In the genomic region with DNA sequence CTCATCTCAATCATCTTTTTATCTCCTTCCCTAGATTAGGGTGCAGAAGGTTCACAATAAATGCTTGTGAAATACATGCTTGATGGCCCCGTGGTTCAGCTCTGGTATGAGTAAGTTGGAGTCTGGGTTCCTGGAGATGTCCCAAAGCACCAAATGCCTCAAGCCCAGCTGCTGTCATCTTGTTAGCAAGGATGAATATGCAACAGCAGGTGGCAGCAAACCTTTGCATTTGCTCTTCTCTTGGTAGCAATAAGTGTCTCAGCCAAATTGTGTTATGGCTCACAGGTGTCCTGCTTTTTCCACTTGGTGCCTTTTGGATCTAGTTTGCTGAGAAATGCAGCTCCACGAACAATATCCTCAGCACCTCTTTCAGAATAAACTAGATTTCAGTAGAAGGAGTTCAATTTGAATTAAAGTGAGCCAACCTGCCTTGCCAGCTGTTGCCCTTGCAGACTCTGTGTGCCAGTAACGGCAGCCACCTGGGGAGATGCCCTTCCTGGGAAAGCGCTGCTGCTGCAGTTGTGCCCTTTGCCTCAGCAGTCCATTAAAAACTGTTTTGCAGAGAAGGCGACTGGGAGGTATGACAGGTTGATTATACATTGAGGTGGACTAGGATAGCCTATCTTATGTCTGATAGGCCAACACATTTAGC, we compare ENCODE assay signal across 10 cellular contexts.
A peak's percentile ranks its signal among the peaks of the same experiment; 100 is the strongest.
DNase-seq lines count a peak whose midpoint lies in the region; ATAC-seq and TF ChIP-seq lines count a peak whose summit lies in the region.
"Had no signal": no experiment of that assay in that cellular context is flagged by ENCODE, and none has a peak within 500 bp of the region (broad histone marks: within the 10 kb centered on the region; RNA-seq: fewer than 3 reads in every experiment).

No MANE protein-coding gene starts in this region.

- peak; percentile 57 for TF ChIP-seq CTCF in HFF-Myc (IDR thresholded peaks at IDR 0.05; ENCODE audit: low read depth, low read length, missing control alignments)
- TF ChIP-seq CTCF in WI38 (IDR thresholded peaks at IDR 0.05; ENCODE audit: low read depth, low read length): peak; percentile 49
- peak; percentile 32 for TF ChIP-seq CTCF in psoas muscle (IDR thresholded peaks at IDR 0.05)

- H3K27ac ChIP-seq in psoas muscle: no peak overlapping the region
- H3K27ac ChIP-seq: BLaER1 had no signal

- H3K4me3 ChIP-seq in HFF-Myc (replicated peaks; ENCODE audit: low read depth, low read length) (no peak overlapping the region), WI38 (ENCODE audit: low read depth, low read length) (no peak overlapping the region), psoas muscle (no peak overlapping the region)
- H3K4me3 ChIP-seq: BLaER1 had no signal

- peak; percentile 37 to 69 (median 50) for ATAC-seq in psoas muscle
- ATAC-seq in GM19324 (IDR thresholded peaks at IDR 0.05; ENCODE audit: low FRiP score, unreplicated experiment): no peak

- H3K9me3 ChIP-seq in psoas muscle: no peaks in the 10 kb centered on the region

- WGBS in psoas muscle, 3 donors: 26 to 32% (median 27%) methylated on average over 5 of the region's 5 CpGs

- H3K27me3 ChIP-seq in psoas muscle (ENCODE audit: insufficient read depth in 3 of 3, low read length in 2 of 3): no peaks in the 10 kb centered on the region
- H3K27me3 ChIP-seq: BLaER1 had no signal

- no peaks in the 10 kb centered on the region for H3K36me3 ChIP-seq in psoas muscle (ENCODE audit: insufficient read depth in 1 of 2, low read depth in 1 of 2)
- H3K36me3 ChIP-seq: BLaER1 had no signal

- no peaks in the 10 kb centered on the region for H3K4me1 ChIP-seq in psoas muscle
- H3K4me1 ChIP-seq: BLaER1 had no signal

- DNase-seq in NK-92 treated with Interleukin-12 subunit alpha and Interleukin-12 subunit beta, amount 100 ng/mL, for 24 hours (lab: John Stamatoyannopoulos, UW): peak; percentile 4
- DNase-seq in NK-92 (lab: John Stamatoyannopoulos, UW; ENCODE audit: unreplicated experiment): no peak
- peak; percentile 52 for DNase-seq in HFF-Myc (ENCODE audit: extremely low read depth, low read depth)
- peak; percentile 44 to 55 for DNase-seq in NCI-H1930 (lab: John Stamatoyannopoulos, UW)
- DNase-seq in glomerular endothelial cell (ENCODE audit: extremely low read depth, low read depth, low spot score): peak; percentile 50
- DNase-seq in psoas muscle: no peak
- DNase-seq: activated naive CD8-positive, alpha-beta T cell treated with anti-CD3 and anti-CD28 coated beads, Interleukin-2, amount 10 ng/mL, durations not matched to agents 7 days and 5 days had no signal

- intact Hi-C loops in psoas muscle (cut with DNase I): loop anchor here in 1 of 2 donors (10.0 kb wide), 1 partner anchor 865 kb away; the partner anchor contains the start of gene KCNH5

Comparison
In these comparisons a context has a peak if more than half of its experiments do, and no peak if none do; other contexts are left out.
1. DNase-seq: peak in NK-92 treated with Interleukin-12 subunit alpha and Interleukin-12 subunit beta, amount 100 ng/mL, for 24 hours (single experiment), HFF-Myc (single experiment), NCI-H1930 (2 of 2) and glomerular endothelial cell (single experiment); none in NK-92 (single experiment) and psoas muscle (0 of 2).
2. Peak in every context shown above with its lines, with median percentiles within 50 percentile points of each other: CTCF ChIP-seq.